ENCODE assay signal across 23 cellular contexts in the genomic region with DNA sequence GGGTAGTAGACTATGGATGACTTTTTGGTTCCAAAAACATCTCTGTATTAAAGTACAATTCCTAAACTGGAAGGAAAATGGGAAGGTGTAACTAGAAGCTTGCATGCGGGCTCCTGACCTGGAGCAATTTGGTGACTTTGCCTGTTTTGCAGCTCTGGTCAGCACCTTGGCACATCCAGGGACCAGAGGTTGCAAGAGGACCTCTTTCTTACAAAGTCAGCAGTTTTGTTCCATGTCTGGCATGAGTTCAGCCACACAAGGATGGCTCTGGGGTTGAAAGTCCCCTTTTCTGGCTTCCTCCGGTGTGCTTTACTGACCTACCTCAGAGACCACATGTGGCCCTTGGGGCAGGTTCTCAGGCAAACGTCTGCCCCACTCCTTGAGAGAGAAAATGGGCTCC. TPM values are rescaled to one million over a fixed set of nuclear protein-coding genes. Genes with fewer than 3 reads are reported as not detected.
"Had no signal": no experiment of that assay in that cellular context is flagged by ENCODE, and none has a peak within 500 bp of the region (broad histone marks: within the 10 kb centered on the region; RNA-seq: fewer than 3 reads in every experiment).

No MANE protein-coding gene starts in this region.

- H3K27ac Mint-ChIP-seq: T-cell had no signal

- H3K36me3 Mint-ChIP-seq: T-cell had no signal

- H3K4me3 ChIP-seq: MG63 had no signal

- H3K9me3 ChIP-seq: MG63, SK-N-SH had no signal

- H3K27me3 Mint-ChIP-seq: T-cell had no signal

- H3K9ac ChIP-seq: SK-N-SH had no signal

- H3K9me3 Mint-ChIP-seq: T-cell had no signal

- H3K4me3 Mint-ChIP-seq: T-cell had no signal

- H3K27ac ChIP-seq: RWPE1 had no signal

- DNase-seq: Karpas-422, KG1, MG63, NCI-H1092 treated with DMSO at 0.1 percent for 48 hours, NCI-H1436, NCI-H187, NCI-H2029, NCI-H2081 treated with DMSO at 0.1 percent for 48 hours, NCI-H2171, NCI-H226, NCI-H446, NCI-H510A, NCI-H524 treated with DMSO at 0.1 percent for 48 hours, NCI-H69, NCI-H774, SHP77, SK-N-SH, SW 1271, T-cell had no signal

- H3K4me2 ChIP-seq: SK-N-SH had no signal

- H3K27me3 ChIP-seq: MG63 had no signal

- ATAC-seq: T-cell had no signal

- H3K36me3 ChIP-seq: MG63 had no signal

- FAIRE-seq: RCC 7860 had no signal

- H3K4me1 Mint-ChIP-seq: T-cell had no signal

RNA-seq across cellular contexts. Expression of a gene that starts 22.7 kb away (rescaled TPM):
- total RNA-seq: SK-MEL-5 had no signal

RNA-seq across cellular contexts. Expression of a gene that starts 59.4 kb away (rescaled TPM):
- total RNA-seq: HT1080, SK-MEL-5 had no signal
